8 cellular contexts compared by ENCODE assay signal in genomic region chr4:6689506-6689960, GRCh38. TPM values are rescaled to one million over a fixed set of nuclear protein-coding genes. Genes with fewer than 3 reads are reported as not detected.
DNase-seq lines count a peak whose midpoint lies in the region; ATAC-seq and TF ChIP-seq lines count a peak whose summit lies in the region.

No MANE protein-coding gene starts in this region.

- H3K27ac ChIP-seq in VCaP = peak overlapping the region; percentile 73

- no peaks in the 10 kb centered on the region for H3K36me3 Mint-ChIP-seq in HFFc6 (ENCODE audit: low read depth)
- H3K36me3 Mint-ChIP-seq in immature natural killer cell = peaks cover 0 to 14% (median 4%) of the 10 kb centered on the region in 3 donors
- peaks cover 24% of the 10 kb centered on the region for H3K36me3 Mint-ChIP-seq in stimulated activated effector memory CD8-positive, alpha-beta T cell treated with anti-CD3 and anti-CD28 coated beads, Interleukin-12 subunit alpha, Interleukin-12 subunit beta, amount 100 ng/mL, for 72 hours

- TF ChIP-seq CTCF in HFFc6 (IDR thresholded peaks at IDR 0.05) = no peak
- no peak for TF ChIP-seq CTCF in VCaP (conservative IDR thresholded peaks at IDR 0.05)

- intact Hi-C loops in left ventricle myocardium superior (cut with micrococcal nuclease) = no loop called here

- H3K27ac Mint-ChIP-seq in HFFc6 = peak overlapping the region; percentile 64; the same call in 1 of the 2 replicates
- H3K27ac Mint-ChIP-seq in immature natural killer cell = peak overlapping the region; percentile 97 to 100 (median 99)
- peak overlapping the region; percentile 99 for H3K27ac Mint-ChIP-seq in stimulated activated effector memory CD8-positive, alpha-beta T cell treated with anti-CD3 and anti-CD28 coated beads, Interleukin-12 subunit alpha, Interleukin-12 subunit beta, amount 100 ng/mL, for 72 hours

- H3K9me3 Mint-ChIP-seq in HFFc6 = no peaks in the 10 kb centered on the region
- H3K9me3 Mint-ChIP-seq in immature natural killer cell = no peaks in the 10 kb centered on the region
- H3K9me3 Mint-ChIP-seq in stimulated activated effector memory CD8-positive, alpha-beta T cell treated with anti-CD3 and anti-CD28 coated beads, Interleukin-12 subunit alpha, Interleukin-12 subunit beta, amount 100 ng/mL, for 72 hours = no peaks in the 10 kb centered on the region

- H3K4me1 Mint-ChIP-seq in HFFc6 (ENCODE audit: low read depth) (peaks cover 35% of the 10 kb centered on the region), immature natural killer cell (peaks cover 89 to 90% of the 10 kb centered on the region in 2 donors)
- peaks cover 84% of the 10 kb centered on the region for H3K4me1 Mint-ChIP-seq in stimulated activated effector memory CD8-positive, alpha-beta T cell treated with anti-CD3 and anti-CD28 coated beads, Interleukin-12 subunit alpha, Interleukin-12 subunit beta, amount 100 ng/mL, for 72 hours

- H3K27me3 Mint-ChIP-seq in HFFc6 (ENCODE audit: insufficient read depth) (peaks cover 6% of the 10 kb centered on the region; the same call in 1 of the 2 replicates), immature natural killer cell (ENCODE audit: low read depth in 3 of 3) (peaks cover 3 to 17% (median 9%) of the 10 kb centered on the region in 3 donors)

- DNase-seq in HFFc6 = no peak
- DNase-seq in immature natural killer cell = no peak
- no peak for DNase-seq in stimulated activated effector memory CD8-positive, alpha-beta T cell treated with anti-CD3 and anti-CD28 coated beads, Interleukin-12 subunit alpha, Interleukin-12 subunit beta, amount 100 ng/mL, for 72 hours (ENCODE audit: low spot score in 2 of 2)
- DNase-seq in left ventricle myocardium superior = no peak
- no peak for DNase-seq in NCI-H82 (lab: John Stamatoyannopoulos, UW)

- H3K4me3 Mint-ChIP-seq in HFFc6 = no peak overlapping the region
- peak overlapping the region; percentile 92 to 98 (median 97) for H3K4me3 Mint-ChIP-seq in immature natural killer cell
- H3K4me3 Mint-ChIP-seq in stimulated activated effector memory CD8-positive, alpha-beta T cell treated with anti-CD3 and anti-CD28 coated beads, Interleukin-12 subunit alpha, Interleukin-12 subunit beta, amount 100 ng/mL, for 72 hours = peak overlapping the region; percentile 97

- ATAC-seq in stimulated activated effector memory CD8-positive, alpha-beta T cell treated with anti-CD3 and anti-CD28 coated beads, Interleukin-12 subunit alpha, Interleukin-12 subunit beta, amount 100 ng/mL, for 72 hours = peak; percentile 27
- ATAC-seq in GM18867 (IDR thresholded peaks at IDR 0.05; ENCODE audit: unreplicated experiment) = no peak
- no peak for ATAC-seq in GM21367 (IDR thresholded peaks at IDR 0.05; ENCODE audit: unreplicated experiment)
- ATAC-seq in left ventricle myocardium superior = no peak

RNA-seq across cellular contexts. Expression of gene S100P, which starts 4.1 kb away (rescaled TPM):
- total RNA-seq in HFFc6 (2021; fragmentation: NEBNext Ultra II Directional; extraction: Animal tissue kit (Norgen Biotek cat#: 25700)) = not detected
- 1 to 10 TPM in 1 of 3 donors, not detected in 2; 1.5 TPM for polyA plus RNA-seq in immature natural killer cell
- total RNA-seq in left ventricle myocardium superior = 1.1 TPM

RNA-seq across cellular contexts. Expression of gene MRFAP1L1, which starts 20.1 kb away (rescaled TPM):
- total RNA-seq in HFFc6 (2021; fragmentation: NEBNext Ultra II Directional; extraction: Animal tissue kit (Norgen Biotek cat#: 25700)) = 10 to 100 TPM; 35.5 to 41.0 (median 40.1) TPM
- 100 to 1,000 TPM in 2 of 3 donors, 10 to 100 TPM in 1; 81.3 to 159 (median 139) TPM for polyA plus RNA-seq in immature natural killer cell
- 42.9 TPM for total RNA-seq in left ventricle myocardium superior

RNA-seq across cellular contexts. Expression of gene BLOC1S4, which starts 26.4 kb away (rescaled TPM):
- total RNA-seq in HFFc6 (2021; fragmentation: NEBNext Ultra II Directional; extraction: Animal tissue kit (Norgen Biotek cat#: 25700)) = 10 to 100 TPM; 12.7 to 19.0 (median 14.2) TPM
- 10 to 100 TPM; 53.5 to 65.8 (median 54.2) TPM for polyA plus RNA-seq in immature natural killer cell
- 7.3 TPM for total RNA-seq in left ventricle myocardium superior

RNA-seq across cellular contexts. Expression of gene MRFAP1, which starts 49.0 kb away (rescaled TPM):
- 100 to 1,000 TPM; 332 to 418 (median 364) TPM for total RNA-seq in HFFc6 (2021; fragmentation: NEBNext Ultra II Directional; extraction: Animal tissue kit (Norgen Biotek cat#: 25700))
- 100 to 1,000 TPM; 143 to 174 (median 161) TPM for polyA plus RNA-seq in immature natural killer cell
- total RNA-seq in left ventricle myocardium superior = 226 TPM
